In genomic region chr10:843703-844102, GRCh38 we compare ENCODE assay signal across 30 cellular contexts.
DNase-seq lines count a peak whose midpoint lies in the region; ATAC-seq and TF ChIP-seq lines count a peak whose summit lies in the region.
"Had no signal": no experiment of that assay in that cellular context is flagged by ENCODE, and none has a peak within 500 bp of the region (broad histone marks: within the 10 kb centered on the region; RNA-seq: fewer than 3 reads in every experiment).

No MANE protein-coding gene starts in this region.

- TF ChIP-seq CTCF in H9 (conservative IDR thresholded peaks at IDR 0.05) (no peak), heart right ventricle (IDR thresholded peaks at IDR 0.05) (no peak)

- no peak overlapping the region for H2BK12ac ChIP-seq in H9 (ENCODE audit: insufficient read length, low read depth, low read length)

- no peak overlapping the region for H2AFZ ChIP-seq in H9 (ENCODE audit: low read length)

- no peak overlapping the region for H2BK120ac ChIP-seq in H9 (ENCODE audit: low read depth, low read length, poor library complexity, severe bottlenecking)

- no peak overlapping the region for H3K18ac ChIP-seq in H9 (ENCODE audit: insufficient read length, low read depth, low read length)

- DNase-seq in activated T-cell treated with anti-CD3 and anti-CD28 coated beads, Interleukin-2, amount 50 U/mL, for 24 hours = no peak
- no peak for DNase-seq in activated T-cell treated with anti-CD3 and anti-CD28 coated beads, Interleukin-2, amount 50 U/mL, for 48 hours
- DNase-seq in hepatic stellate cell (ENCODE audit: low spot score) (peak; percentile 31), H9 (no peak), heart right ventricle (no peak), dedifferentiated amniotic fluid mesenchymal stem cell (ENCODE audit: extremely low spot score) (no peak)
- DNase-seq in stimulated activated effector memory CD8-positive, alpha-beta T cell treated with anti-CD3 and anti-CD28 coated beads, Interleukin-12 subunit alpha, Interleukin-12 subunit beta, amount 100 ng/mL, for 72 hours (ENCODE audit: low spot score in 2 of 2) = no peak
- DNase-seq: activated B cell treated with CpG ODN at 0.5 μM for 24 hours; activated CD4-positive, alpha-beta T cell treated with anti-CD3 and anti-CD28 coated beads, Interleukin-2, amount 50 U/mL, for 1 hour; activated naive CD4-positive, alpha-beta T cell treated with anti-CD3 and anti-CD28 coated beads, Interleukin-2, amount 10 ng/mL, durations not matched to agents 7 days and 5 days; BE2C; CD8-positive, alpha-beta memory T cell; DMS 273 treated with DMSO at 0.1 percent for 48 hours; effector memory CD4-positive, alpha-beta T cell; EL; glutamatergic neuron; naive thymus-derived CD4-positive, alpha-beta T cell; NCI-H1930; NCI-H510A treated with DMSO at 0.1 percent for 48 hours; RPMI8226; stimulated activated naive CD4-positive, alpha-beta T cell had no signal

- no peaks in the 10 kb centered on the region for H3K27me3 Mint-ChIP-seq in activated T-cell treated with anti-CD3 and anti-CD28 coated beads, Interleukin-2, amount 50 U/mL, for 24 hours
- H3K27me3 Mint-ChIP-seq in activated T-helper 17 cell treated with anti-CD3 and anti-CD28 coated beads, Interleukin-2, amount 50 U/mL, for 72 hours = no peaks in the 10 kb centered on the region
- no peaks in the 10 kb centered on the region for H3K27me3 Mint-ChIP-seq in H9 (ENCODE audit: low read depth)
- H3K27me3 Mint-ChIP-seq: activated B cell treated with CpG ODN at 0.5 μM for 24 hours; activated naive CD4-positive, alpha-beta T cell treated with anti-CD3 and anti-CD28 coated beads, Interleukin-2, amount 10 ng/mL, durations not matched to agents 7 days and 5 days; naive thymus-derived CD4-positive, alpha-beta T cell had no signal

- no peak overlapping the region for H2BK15ac ChIP-seq in H9 (ENCODE audit: low read depth, low read length)

- peaks cover 98% of the 10 kb centered on the region for H3K36me3 Mint-ChIP-seq in activated T-cell treated with anti-CD3 and anti-CD28 coated beads, Interleukin-2, amount 50 U/mL, for 24 hours (ENCODE audit: low read depth)
- peaks cover 100% of the 10 kb centered on the region for H3K36me3 Mint-ChIP-seq in activated T-helper 17 cell treated with anti-CD3 and anti-CD28 coated beads, Interleukin-2, amount 50 U/mL, for 72 hours (ENCODE audit: low read depth)
- peaks cover 91% of the 10 kb centered on the region for H3K36me3 Mint-ChIP-seq in stimulated activated effector memory CD8-positive, alpha-beta T cell treated with anti-CD3 and anti-CD28 coated beads, Interleukin-12 subunit alpha, Interleukin-12 subunit beta, amount 100 ng/mL, for 72 hours
- H3K36me3 Mint-ChIP-seq in H9 (ENCODE audit: insufficient read depth in 1 of 3, low read depth in 3 of 3) = peaks cover 29 to 77% (median 50%) of the 10 kb centered on the region in 3 experiments; a peak in 6 of 7 replicates

- H3K9me3 ChIP-seq in H9 (ENCODE audit: control insufficient read depth, low read depth, low read length) = no peaks in the 10 kb centered on the region
- no peaks in the 10 kb centered on the region for H3K9me3 ChIP-seq in heart right ventricle
- H3K9me3 ChIP-seq: BE2C, breast epithelium, HAP-1, SJSA1 had no signal

- peaks cover 0 to 75% (median 20%) of the 10 kb centered on the region in 9 donors for H3K36me3 ChIP-seq in heart right ventricle

- H2AK5ac ChIP-seq in H9 (ENCODE audit: insufficient read length, low read length) = no peak overlapping the region

- H3K9ac ChIP-seq in H9 (ENCODE audit: extremely low read depth, insufficient read length, low read length) = no peak overlapping the region
- H3K9ac ChIP-seq: KMS-11 had no signal

- no peak overlapping the region for H4K8ac ChIP-seq in H9 (replicated peaks; ENCODE audit: insufficient read length, low read depth, low read length)

- intact Hi-C loops in heart right ventricle (cut with DNase I) = loop anchor here in 4 of 10 donors (5.0 to 10.0 kb wide), 2 partner anchors 141 to 744 kb away; partner anchors contain the start of gene GTPBP4 (in 3 of the 4)

- ATAC-seq in activated T-helper 17 cell treated with anti-CD3 and anti-CD28 coated beads, Interleukin-2, amount 50 U/mL, for 72 hours (replicated peaks) = no peak
- no peak for ATAC-seq in stimulated activated effector memory CD8-positive, alpha-beta T cell treated with anti-CD3 and anti-CD28 coated beads, Interleukin-12 subunit alpha, Interleukin-12 subunit beta, amount 100 ng/mL, for 72 hours
- no peak for ATAC-seq in heart right ventricle
- ATAC-seq: GM12878; naive thymus-derived CD4-positive, alpha-beta T cell had no signal

- no peak overlapping the region for H3K14ac ChIP-seq in H9 (ENCODE audit: insufficient read depth, low read length)

- no peak overlapping the region for H4K91ac ChIP-seq in H9 (ENCODE audit: insufficient read length, low read depth, low read length)

- no peak overlapping the region for H3K27ac ChIP-seq in H9 (ENCODE audit: insufficient read length, low read depth, low read length)
- no peak overlapping the region for H3K27ac ChIP-seq in heart right ventricle
- H3K27ac ChIP-seq: breast epithelium, epithelial cell of prostate, HL-60, KMS-11, SJSA1 had no signal

- no peaks in the 10 kb centered on the region for H4K20me1 ChIP-seq in H9 (ENCODE audit: control insufficient read depth, insufficient read depth, insufficient read length)

- no peak overlapping the region for H3K4me3 ChIP-seq in heart right ventricle
- H3K4me3 ChIP-seq: breast epithelium, GM12878, HAP-1, SJSA1 had no signal

- H3K23ac ChIP-seq in H9 (ENCODE audit: insufficient read length, low read depth, low read length) = no peak overlapping the region

- no peaks in the 10 kb centered on the region for H3K23me2 ChIP-seq in H9 (ENCODE audit: insufficient read length, low read depth, low read length, poor library complexity, severe bottlenecking)

- H3K4me3 Mint-ChIP-seq in activated T-cell treated with anti-CD3 and anti-CD28 coated beads, Interleukin-2, amount 50 U/mL, for 24 hours = no peak overlapping the region
- H3K4me3 Mint-ChIP-seq in activated T-helper 17 cell treated with anti-CD3 and anti-CD28 coated beads, Interleukin-2, amount 50 U/mL, for 72 hours = no peak overlapping the region
- no peak overlapping the region for H3K4me3 Mint-ChIP-seq in stimulated activated effector memory CD8-positive, alpha-beta T cell treated with anti-CD3 and anti-CD28 coated beads, Interleukin-12 subunit alpha, Interleukin-12 subunit beta, amount 100 ng/mL, for 72 hours
- no peak overlapping the region for H3K4me3 Mint-ChIP-seq in H9
- H3K4me3 Mint-ChIP-seq: activated B cell treated with CpG ODN at 0.5 μM for 24 hours; activated naive CD4-positive, alpha-beta T cell treated with anti-CD3 and anti-CD28 coated beads, Interleukin-2, amount 10 ng/mL, durations not matched to agents 7 days and 5 days; CD8-positive, alpha-beta memory T cell; mesothelial cell of epicardium; naive thymus-derived CD4-positive, alpha-beta T cell had no signal

- peaks cover 5% of the 10 kb centered on the region; the same call in 1 of the 2 replicates for H3K79me2 ChIP-seq in H9 (ENCODE audit: insufficient read depth, low read length)

- peaks cover 29% of the 10 kb centered on the region for H3K4me1 Mint-ChIP-seq in activated T-cell treated with anti-CD3 and anti-CD28 coated beads, Interleukin-2, amount 50 U/mL, for 24 hours (ENCODE audit: low read depth)
- H3K4me1 Mint-ChIP-seq in activated T-helper 17 cell treated with anti-CD3 and anti-CD28 coated beads, Interleukin-2, amount 50 U/mL, for 72 hours = peaks cover 23% of the 10 kb centered on the region
- peaks cover 36% of the 10 kb centered on the region for H3K4me1 Mint-ChIP-seq in stimulated activated effector memory CD8-positive, alpha-beta T cell treated with anti-CD3 and anti-CD28 coated beads, Interleukin-12 subunit alpha, Interleukin-12 subunit beta, amount 100 ng/mL, for 72 hours
- no peaks in the 10 kb centered on the region; a peak in 1 of 4 replicates for H3K4me1 Mint-ChIP-seq in H9

- H3K4me1 ChIP-seq in H9 (ENCODE audit: insufficient read depth, low read length) (no peaks in the 10 kb centered on the region), heart right ventricle (peaks cover 0 to 41% (median 20%) of the 10 kb centered on the region in 9 donors)
- H3K4me1 ChIP-seq: BE2C, breast epithelium, HAP-1 had no signal

- no peak overlapping the region for H3K4me2 ChIP-seq in H9 (ENCODE audit: insufficient read depth, insufficient read length, low read length)

- no peak overlapping the region for H4K5ac ChIP-seq in H9 (ENCODE audit: insufficient read length, low read depth, low read length)

- no peak overlapping the region for H2BK5ac ChIP-seq in H9 (ENCODE audit: insufficient read length, low read length)

- no peak overlapping the region for H3K4ac ChIP-seq in H9 (ENCODE audit: low read depth, low read length)

- H3K27ac Mint-ChIP-seq in activated T-cell treated with anti-CD3 and anti-CD28 coated beads, Interleukin-2, amount 50 U/mL, for 24 hours = peak overlapping the region; percentile 42
- H3K27ac Mint-ChIP-seq in activated T-helper 17 cell treated with anti-CD3 and anti-CD28 coated beads, Interleukin-2, amount 50 U/mL, for 72 hours = peak overlapping the region; percentile 47
- peak overlapping the region; percentile 23 for H3K27ac Mint-ChIP-seq in stimulated activated effector memory CD8-positive, alpha-beta T cell treated with anti-CD3 and anti-CD28 coated beads, Interleukin-12 subunit alpha, Interleukin-12 subunit beta, amount 100 ng/mL, for 72 hours
- H3K27ac Mint-ChIP-seq in H9 = no peak overlapping the region
- H3K27ac Mint-ChIP-seq: activated B cell treated with CpG ODN at 0.5 μM for 24 hours; activated naive CD4-positive, alpha-beta T cell treated with anti-CD3 and anti-CD28 coated beads, Interleukin-2, amount 10 ng/mL, durations not matched to agents 7 days and 5 days had no signal

- WGBS in H9 (ENCODE audit: extremely low coverage, insufficient read length, low lambda C conversion rate) = no CpG with 5 or more reads among the region's 1 CpG
- WGBS in heart right ventricle, 2 donors = 100% methylated on average over 1 of the region's 1 CpG

- peaks cover 3% of the 10 kb centered on the region for H3K79me1 ChIP-seq in H9 (ENCODE audit: insufficient read depth, low read depth, low read length, poor library complexity, severe bottlenecking)

- H3K9me3 Mint-ChIP-seq in activated T-cell treated with anti-CD3 and anti-CD28 coated beads, Interleukin-2, amount 50 U/mL, for 24 hours = no peaks in the 10 kb centered on the region
- no peaks in the 10 kb centered on the region for H3K9me3 Mint-ChIP-seq in activated T-helper 17 cell treated with anti-CD3 and anti-CD28 coated beads, Interleukin-2, amount 50 U/mL, for 72 hours
- no peaks in the 10 kb centered on the region for H3K9me3 Mint-ChIP-seq in stimulated activated effector memory CD8-positive, alpha-beta T cell treated with anti-CD3 and anti-CD28 coated beads, Interleukin-12 subunit alpha, Interleukin-12 subunit beta, amount 100 ng/mL, for 72 hours
- no peaks in the 10 kb centered on the region for H3K9me3 Mint-ChIP-seq in H9
- H3K9me3 Mint-ChIP-seq: activated B cell treated with CpG ODN at 0.5 μM for 24 hours; activated naive CD4-positive, alpha-beta T cell treated with anti-CD3 and anti-CD28 coated beads, Interleukin-2, amount 10 ng/mL, durations not matched to agents 7 days and 5 days; CD8-positive, alpha-beta memory T cell; mesothelial cell of epicardium; naive thymus-derived CD4-positive, alpha-beta T cell had no signal

- H3K27me3 ChIP-seq in H9 (ENCODE audit: insufficient read depth, low read length) (no peaks in the 10 kb centered on the region), heart right ventricle (no peaks in the 10 kb centered on the region)
- H3K27me3 ChIP-seq: BE2C, breast epithelium, SJSA1 had no signal

- H2BK20ac ChIP-seq in H9 (ENCODE audit: low read depth, low read length, poor library complexity, severe bottlenecking) = no peak overlapping the region

- H3K56ac ChIP-seq in H9 (ENCODE audit: insufficient read length, low read depth, low read length) = no peak overlapping the region

- H3T11ph ChIP-seq in H9 (ENCODE audit: low read length) = no peak overlapping the region

Comparison
In these comparisons a context has a peak if more than half of its experiments do, and no peak if none do; other contexts are left out.
1. H3K27ac Mint-ChIP-seq: peak in activated T-cell treated with anti-CD3 and anti-CD28 coated beads, Interleukin-2, amount 50 U/mL, for 24 hours (single experiment), activated T-helper 17 cell treated with anti-CD3 and anti-CD28 coated beads, Interleukin-2, amount 50 U/mL, for 72 hours (single experiment) and stimulated activated effector memory CD8-positive, alpha-beta T cell treated with anti-CD3 and anti-CD28 coated beads, Interleukin-12 subunit alpha, Interleukin-12 subunit beta, amount 100 ng/mL, for 72 hours (single experiment); none in H9 (0 of 3).